ENCODE assay signal across 14 cellular contexts in the genomic region with DNA sequence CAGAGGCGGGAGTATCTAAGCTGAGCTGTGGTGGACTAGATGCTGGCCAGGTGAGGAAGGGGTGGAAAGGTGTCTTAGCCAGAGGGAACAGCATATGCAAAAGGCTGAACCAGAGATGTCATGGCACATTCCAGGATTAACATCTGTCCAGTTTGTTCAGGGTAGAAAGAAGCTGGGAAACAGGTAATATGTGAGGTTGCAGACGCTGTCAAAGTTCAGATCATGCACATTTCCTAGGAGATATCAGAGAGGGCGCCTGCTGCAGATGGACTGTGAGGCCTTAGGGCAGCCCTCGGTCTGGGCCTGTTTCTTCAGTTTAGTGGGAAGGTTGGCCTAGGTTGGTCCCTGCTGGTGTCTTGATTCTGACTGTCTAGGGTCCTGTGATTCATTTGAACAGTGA.
"Had no signal": no experiment of that assay in that cellular context is flagged by ENCODE, and none has a peak within 500 bp of the region (broad histone marks: within the 10 kb centered on the region; RNA-seq: fewer than 3 reads in every experiment).

No MANE protein-coding gene starts in this region.

- H3K36me3 Mint-ChIP-seq: naive thymus-derived CD8-positive, alpha-beta T cell had no signal

- H3K36me3 ChIP-seq: colonic mucosa, heart left ventricle, neutrophil, tibial nerve had no signal

- ATAC-seq: heart left ventricle; mucosa of descending colon; naive thymus-derived CD8-positive, alpha-beta T cell; psoas muscle; sciatic nerve had no signal

- H3K27me3 ChIP-seq: colonic mucosa, heart left ventricle, neutrophil, tibial nerve had no signal

- H3K9me3 Mint-ChIP-seq: naive thymus-derived CD8-positive, alpha-beta T cell had no signal

- H3K4me3 Mint-ChIP-seq: naive thymus-derived CD8-positive, alpha-beta T cell had no signal

- DNase-seq: cerebellar nuclear complex; colonic mucosa; effector CD8-positive, alpha-beta T cell; heart left ventricle; hippocampal formation; islet precursor cell; mucosa of descending colon; naive thymus-derived CD8-positive, alpha-beta T cell; psoas muscle; retina; stimulated activated naive CD4-positive, alpha-beta T cell treated with Interleukin-2 at 50 U/mL for 16 hours had no signal

- H3K4me1 ChIP-seq: colonic mucosa, psoas muscle had no signal

- H3K27ac Mint-ChIP-seq: naive thymus-derived CD8-positive, alpha-beta T cell had no signal

- H3K27ac ChIP-seq: colonic mucosa, heart left ventricle, neutrophil, psoas muscle, tibial nerve had no signal

- H3K27me3 Mint-ChIP-seq: naive thymus-derived CD8-positive, alpha-beta T cell had no signal

- H3K9me3 ChIP-seq: colonic mucosa, heart left ventricle, mucosa of descending colon, neutrophil, psoas muscle, tibial nerve had no signal

- H3K4me3 ChIP-seq: colonic mucosa, heart left ventricle, mucosa of descending colon, psoas muscle, tibial nerve had no signal
